18 cellular contexts compared by ENCODE assay signal in genomic region chr7:117279203-117279602, GRCh38. TPM values are rescaled to one million over a fixed set of nuclear protein-coding genes. Genes with fewer than 3 reads are reported as not detected.
A peak's percentile ranks its signal among the peaks of the same experiment; 100 is the strongest.
DNase-seq lines count a peak whose midpoint lies in the region; ATAC-seq, FAIRE-seq and TF ChIP-seq lines count a peak whose summit lies in the region.
"Had no signal": no experiment of that assay in that cellular context is flagged by ENCODE, and none has a peak within 500 bp of the region (broad histone marks: within the 10 kb centered on the region; RNA-seq: fewer than 3 reads in every experiment).

No MANE protein-coding gene starts in this region.

- no peak overlapping the region for H4K8ac ChIP-seq in neuronal stem cell (ENCODE audit: low read depth, low read length)

- H3K9ac ChIP-seq in endothelial cell of umbilical vein (replicated peaks; ENCODE audit: extremely low read depth, insufficient read depth, low read length): no peak overlapping the region
- no peak overlapping the region for H3K9ac ChIP-seq in neuronal stem cell (ENCODE audit: low read depth, low read length, poor library complexity)
- H3K9ac ChIP-seq: BLaER1 had no signal

- no peaks in the 10 kb centered on the region for H3K79me2 ChIP-seq in endothelial cell of umbilical vein (ENCODE audit: control insufficient read depth, insufficient read depth, low read length)

- H3K4me1 ChIP-seq in cardiac muscle cell (ENCODE audit: low read depth) (peaks cover 41% of the 10 kb centered on the region), left ventricle myocardium inferior (no peaks in the 10 kb centered on the region), endothelial cell of umbilical vein (ENCODE audit: control insufficient read depth, extremely low read depth, insufficient read depth, low read length) (no peaks in the 10 kb centered on the region), neuronal stem cell (ENCODE audit: control insufficient read depth in 2 of 2, insufficient read depth in 1 of 2, low read depth in 1 of 2, low read length in 2 of 2) (peaks cover 2 to 6% of the 10 kb centered on the region in 2 donors)
- H3K4me1 ChIP-seq: BLaER1 had no signal

- POLR2A ChIA-PET in endothelial cell of umbilical vein (lab: Charles Lee): no interaction called here

- no peak overlapping the region for H2BK5ac ChIP-seq in neuronal stem cell (ENCODE audit: low read length)

- H3K18ac ChIP-seq in neuronal stem cell (ENCODE audit: low read length): no peak overlapping the region

- intact Hi-C loops in left ventricle myocardium inferior (cut with micrococcal nuclease) (no loop called here), endothelial cell of umbilical vein (cut with micrococcal nuclease) (no loop called here)

- H3K27ac ChIP-seq in cardiac muscle cell (peak overlapping the region; percentile 83), left ventricle myocardium inferior (replicated peaks) (no peak overlapping the region), endothelial cell of umbilical vein (ENCODE audit: insufficient read depth, low read depth, low read length) (no peak overlapping the region), neuronal stem cell (replicated peaks; ENCODE audit: low read length) (no peak overlapping the region)
- H3K27ac ChIP-seq: BLaER1, HL-60 had no signal

- DNase-seq in cardiac muscle cell (ENCODE audit: low read depth in 1 of 2, low spot score in 1 of 2) (no peak), left ventricle myocardium inferior (no peak), NAMALWA (ENCODE audit: low spot score) (peak; percentile 28), endothelial cell of umbilical vein (ENCODE audit: low read depth, low spot score) (no peak), neuronal stem cell (ENCODE audit: low spot score) (no peak), foreskin fibroblast (no peak)
- DNase-seq: 8988T; Calu3; CD8-positive, alpha-beta T cell; GDM1; H9; KBM-7 had no signal

- H3K4me2 ChIP-seq in endothelial cell of umbilical vein (ENCODE audit: insufficient read depth, low read length) (no peak overlapping the region), neuronal stem cell (ENCODE audit: insufficient read depth, low read length, poor library complexity, severe bottlenecking) (no peak overlapping the region)
- H3K4me2 ChIP-seq: BLaER1 had no signal

- TF ChIP-seq POLR2A in endothelial cell of umbilical vein (IDR thresholded peaks at IDR 0.05; ENCODE audit: low read depth, low read length): no peak

- H3K36me3 ChIP-seq in cardiac muscle cell: peaks cover 12% of the 10 kb centered on the region
- H3K36me3 ChIP-seq in left ventricle myocardium inferior: no peaks in the 10 kb centered on the region
- H3K36me3 ChIP-seq in endothelial cell of umbilical vein (ENCODE audit: control insufficient read depth in 2 of 2, extremely low read depth in 1 of 2, insufficient read depth in 2 of 2, low read length in 2 of 2): no peaks in the 10 kb centered on the region
- H3K36me3 ChIP-seq in neuronal stem cell (replicated peaks in 1 of 2; ENCODE audit: control insufficient read depth in 2 of 2, insufficient read depth in 2 of 2, low read length in 2 of 2): no peaks in the 10 kb centered on the region
- H3K36me3 ChIP-seq: BLaER1 had no signal

- H3K9me3 ChIP-seq in cardiac muscle cell (ENCODE audit: low read depth): no peaks in the 10 kb centered on the region
- H3K9me3 ChIP-seq in left ventricle myocardium inferior (replicated peaks): no peaks in the 10 kb centered on the region
- no peaks in the 10 kb centered on the region for H3K9me3 ChIP-seq in endothelial cell of umbilical vein (replicated peaks; ENCODE audit: control insufficient read depth, insufficient read depth, low read length)
- H3K9me3 ChIP-seq in neuronal stem cell (replicated peaks in 1 of 2; ENCODE audit: control insufficient read depth in 2 of 2, insufficient read depth in 1 of 2, low read depth in 1 of 2, low read length in 2 of 2): no peaks in the 10 kb centered on the region
- H3K9me3 ChIP-seq: BLaER1 had no signal

- TF ChIP-seq CTCF in cardiac muscle cell (IDR thresholded peaks at IDR 0.05; ENCODE audit: low read depth, low read length) (no peak), left ventricle myocardium inferior (IDR thresholded peaks at IDR 0.05; ENCODE audit: borderline replicate concordance) (no peak), endothelial cell of umbilical vein (IDR thresholded peaks at IDR 0.05; ENCODE audit: extremely low read depth in 1 of 2, insufficient read depth in 1 of 2, low read depth in 1 of 2, low read length in 2 of 2) (no peak), foreskin fibroblast (IDR thresholded peaks at IDR 0.05; ENCODE audit: low read depth, low read length) (no peak)

- H2BK12ac ChIP-seq in neuronal stem cell (ENCODE audit: low read length): no peak overlapping the region

- ATAC-seq in HG03354 (IDR thresholded peaks at IDR 0.05; ENCODE audit: poor library complexity, severe bottlenecking, unreplicated experiment): no peak
- ATAC-seq: CD8-positive, alpha-beta T cell had no signal

- no peak overlapping the region for H4K91ac ChIP-seq in neuronal stem cell (ENCODE audit: low read depth, low read length, poor library complexity)

- H3K79me1 ChIP-seq in neuronal stem cell (ENCODE audit: low read depth, low read length): no peaks in the 10 kb centered on the region

- H3K23ac ChIP-seq in neuronal stem cell (ENCODE audit: low read depth, low read length, poor library complexity): no peak overlapping the region

- H3K4me3 ChIP-seq in cardiac muscle cell: no peak overlapping the region
- no peak overlapping the region for H3K4me3 ChIP-seq in left ventricle myocardium inferior
- H3K4me3 ChIP-seq in endothelial cell of umbilical vein (replicated peaks in 1 of 3; ENCODE audit: insufficient read depth in 1 of 3, low read depth in 1 of 3, low read length in 3 of 3): no peak overlapping the region
- no peak overlapping the region for H3K4me3 ChIP-seq in neuronal stem cell (ENCODE audit: low read length in 2 of 2)
- H3K4me3 ChIP-seq in foreskin fibroblast (ENCODE audit: low read depth in 1 of 2, low read length in 2 of 2): no peak overlapping the region
- H3K4me3 ChIP-seq: BLaER1 had no signal

- no peak overlapping the region for H2BK120ac ChIP-seq in neuronal stem cell (ENCODE audit: low read depth, low read length)

- dilution Hi-C loops in endothelial cell of umbilical vein (cut with MboI; ENCODE audit: extremely low pct_ligation_motif_present, low sequenced_read_pairs): no loop called here

- H2AK5ac ChIP-seq in neuronal stem cell (ENCODE audit: low read depth, low read length): no peak overlapping the region

- FAIRE-seq in endothelial cell of umbilical vein (lab: Jason Lieb, UNC): no peak
- FAIRE-seq: H1 had no signal

- no peaks in the 10 kb centered on the region for H4K20me1 ChIP-seq in endothelial cell of umbilical vein (replicated peaks; ENCODE audit: control insufficient read depth, extremely low read depth, insufficient read depth, low read length)
- H4K20me1 ChIP-seq: BLaER1 had no signal

- CTCF ChIA-PET in endothelial cell of umbilical vein (lab: Charles Lee): no interaction called here

- H2AFZ ChIP-seq in endothelial cell of umbilical vein (ENCODE audit: low read depth, low read length) (peak overlapping the region; percentile 34), neuronal stem cell (ENCODE audit: low read length) (no peak overlapping the region)

- BruUV-seq in endothelial cell of umbilical vein (replicated peaks; lab: Mats Ljungman, UMichigan): no TSS peak

- no peaks in the 10 kb centered on the region for H3K9me1 ChIP-seq in endothelial cell of umbilical vein (replicated peaks; ENCODE audit: control insufficient read depth, extremely low read depth, insufficient read depth, low read length)

- no peak overlapping the region for H3K14ac ChIP-seq in neuronal stem cell (ENCODE audit: low read length)

- H3K4ac ChIP-seq in neuronal stem cell (ENCODE audit: low read length): no peak overlapping the region

- WGBS in neuronal stem cell (ENCODE audit: extremely low coverage in 2 of 2, insufficient read length in 2 of 2, insufficient replicate concordance in 1 of 2), 2 donors: no CpG with 5 or more reads among the region's 2 CpGs

- H2BK15ac ChIP-seq in neuronal stem cell (ENCODE audit: low read length): no peak overlapping the region

- H3K27me3 ChIP-seq in cardiac muscle cell (no peaks in the 10 kb centered on the region), left ventricle myocardium inferior (ENCODE audit: low read depth) (peaks cover 17% of the 10 kb centered on the region), endothelial cell of umbilical vein (ENCODE audit: control insufficient read depth in 2 of 2, insufficient read depth in 2 of 2, low read length in 2 of 2) (peaks cover 0 to 3% of the 10 kb centered on the region in 2 experiments), neuronal stem cell (ENCODE audit: control insufficient read depth in 3 of 3, insufficient read depth in 3 of 3, low read depth in 1 of 3, low read length in 3 of 3) (peaks cover 0 to 29% (median 2%) of the 10 kb centered on the region in 3 experiments)
- H3K27me3 ChIP-seq: BLaER1 had no signal

TF ChIP-seq in endothelial cell of umbilical vein, 7 proteins besides CTCF, POLR2A, EP300 and RAD21 (continues in another document):
- TF ChIP-seq FOS (IDR thresholded peaks at IDR 0.05; ENCODE audit: borderline replicate concordance, insufficient read depth, low read length) (no peak), MYC (IDR thresholded peaks at IDR 0.05; ENCODE audit: low read depth, low read length) (no peak), POLR2AphosphoS5 (IDR thresholded peaks at IDR 0.05; ENCODE audit: insufficient read depth, low read depth, low read length) (no peak), GATA2 (IDR thresholded peaks at IDR 0.05; ENCODE audit: insufficient read depth, insufficient read length, low read depth, low read length) (no peak), EZH2 (IDR thresholded peaks at IDR 0.05; ENCODE audit: borderline replicate concordance, low read depth, low read length, severe bottlenecking) (no peak), JUN (IDR thresholded peaks at IDR 0.05; ENCODE audit: borderline replicate concordance, insufficient read depth, insufficient read length, low read depth) (no peak)

RNA-seq across cellular contexts. Expression of gene WNT2, which starts 43.7 kb away (rescaled TPM):
- total RNA-seq in cardiac muscle cell (260 and 313 TPM in 2 replicates), left ventricle myocardium inferior (0.14 TPM), endothelial cell of umbilical vein (not detected in 2 replicates)
- polyA plus RNA-seq in cardiac muscle cell (348 and 378 TPM in 2 replicates), endothelial cell of umbilical vein (not detected in 2 replicates)
- not detected in 2 replicates for polyA plus RNA-seq in endothelial cell of umbilical vein (2011; cell fraction: cytosol; rRNA removed)
- polyA plus RNA-seq in endothelial cell of umbilical vein (2011; cell fraction: nucleus; rRNA removed): not detected in 2 replicates
- not detected in 2 replicates for polyA plus RNA-seq in endothelial cell of umbilical vein (2012)
- polyA minus RNA-seq in endothelial cell of umbilical vein: not detected in 2 replicates
- not detected for polyA minus RNA-seq in endothelial cell of umbilical vein (2011; cell fraction: cytosol; rRNA and poly(A)+ RNA removed)
- not detected in 2 replicates for polyA minus RNA-seq in endothelial cell of umbilical vein (2011; cell fraction: nucleus; rRNA and poly(A)+ RNA removed)
- polyA plus RNA-seq in neuronal stem cell (2013, experiment 1 of 2): not detected
- polyA plus RNA-seq in neuronal stem cell (2013, experiment 2 of 2): not detected
- total RNA-seq: A673; Calu3; CD8-positive, alpha-beta T cell; H1; H9; HT1080 had no signal
- polyA plus RNA-seq: H1 had no signal

Comparison
In these comparisons a context has a peak if more than half of its experiments do, and no peak if none do; other contexts are left out.
1. RNA of gene WNT2, which starts 43.7 kb away (total RNA-seq): 260 to 313 TPM in cardiac muscle cell; 0.14 TPM in left ventricle myocardium inferior (single experiment) and not detected in endothelial cell of umbilical vein; every median in the first group is over 100 times any median in the second.